In the genomic region with DNA sequence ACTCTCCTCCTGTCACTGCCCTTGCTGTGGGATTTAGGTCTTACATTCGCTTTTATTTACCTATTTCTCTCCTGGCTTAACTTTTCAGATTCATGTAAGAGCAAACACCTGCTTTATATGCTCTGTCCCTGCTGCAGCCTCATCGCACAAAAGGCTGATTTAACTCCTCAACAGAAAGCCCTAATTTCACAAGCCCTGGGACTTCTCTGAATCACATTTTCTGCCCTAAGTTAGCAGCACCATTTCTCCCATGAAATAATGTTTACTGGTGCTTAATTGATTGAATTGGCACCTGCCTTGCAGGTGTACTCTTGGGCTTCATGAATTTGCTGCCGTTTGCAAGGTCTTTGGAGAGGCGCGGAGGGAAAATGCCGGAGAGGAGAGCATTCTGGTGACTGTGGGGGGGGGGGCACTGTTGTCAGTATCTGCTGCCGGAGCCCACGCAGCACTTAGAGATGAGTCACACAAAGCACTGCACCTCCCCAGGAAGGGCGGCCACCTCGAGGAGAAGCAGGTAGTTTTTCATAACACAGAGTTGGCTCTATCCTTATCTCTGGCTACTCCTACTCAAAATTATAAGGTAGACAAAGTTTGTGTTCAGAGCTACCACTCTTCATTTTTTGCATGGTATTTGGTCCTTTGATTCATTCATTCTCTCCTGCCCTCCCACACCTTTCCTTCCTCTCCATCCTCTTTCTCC, we compare ENCODE assay signal across 10 cellular contexts.
DNase-seq lines count a peak whose midpoint lies in the region; ATAC-seq and TF ChIP-seq lines count a peak whose summit lies in the region.
"Had no signal": no experiment of that assay in that cellular context is flagged by ENCODE, and none has a peak within 500 bp of the region (broad histone marks: within the 10 kb centered on the region; RNA-seq: fewer than 3 reads in every experiment).

No MANE protein-coding gene starts in this region.

- no peak overlapping the region for H3K14ac ChIP-seq in mesenchymal stem cell (ENCODE audit: low read length in 2 of 2)

- H3K4me1 ChIP-seq in mesenchymal stem cell (ENCODE audit: control insufficient read depth, insufficient read depth, low read depth, low read length) = peaks cover 12% of the 10 kb centered on the region

- H2BK5ac ChIP-seq in mesenchymal stem cell (ENCODE audit: low read depth, low read length, poor library complexity, severe bottlenecking) = no peak overlapping the region

- H3K4me2 ChIP-seq in mesenchymal stem cell (ENCODE audit: low read length, poor library complexity, severe bottlenecking) = peak overlapping the region; percentile 3

- ATAC-seq in HG03378 (IDR thresholded peaks at IDR 0.05; ENCODE audit: unreplicated experiment) = no peak
- ATAC-seq in GM19452 (IDR thresholded peaks at IDR 0.05; ENCODE audit: unreplicated experiment) = no peak

- 35% methylated on average over 10 of the region's 10 CpGs for WGBS in mesenchymal stem cell

- no peak overlapping the region for H2BK120ac ChIP-seq in mesenchymal stem cell (ENCODE audit: low read depth, low read length)

- TF ChIP-seq CTCF in VCaP (conservative IDR thresholded peaks at IDR 0.05) (no peak), GM10266 (IDR thresholded peaks at IDR 0.05; ENCODE audit: control insufficient read depth, insufficient read depth, low read depth, missing control alignments) (no peak)

- H4K91ac ChIP-seq in mesenchymal stem cell (ENCODE audit: low read length) = no peak overlapping the region

- peak overlapping the region; percentile 86 for H3K9ac ChIP-seq in mesenchymal stem cell (ENCODE audit: low read length)

- H3K27ac ChIP-seq in VCaP = peak overlapping the region; percentile 57
- H3K27ac ChIP-seq in mesenchymal stem cell (ENCODE audit: low read length, poor library complexity, severe bottlenecking) = no peak overlapping the region

- H3K4me3 ChIP-seq in mesenchymal stem cell (ENCODE audit: insufficient read depth in 1 of 2, low read depth in 1 of 2, low read length in 2 of 2) = peak overlapping the region in 1 of 2 experiments; percentile 61
- H3K4me3 ChIP-seq: SJSA1 had no signal

- H3K23ac ChIP-seq in mesenchymal stem cell (ENCODE audit: low read length in 2 of 2) = no peak overlapping the region

- H2AFZ ChIP-seq in mesenchymal stem cell (ENCODE audit: low read depth, low read length) = no peak overlapping the region

- no peak overlapping the region for H4K8ac ChIP-seq in mesenchymal stem cell (ENCODE audit: low read length)

- H3K4ac ChIP-seq in mesenchymal stem cell (ENCODE audit: low read depth in 1 of 2, low read length in 2 of 2) = no peak overlapping the region

- no peaks in the 10 kb centered on the region for H3K27me3 ChIP-seq in mesenchymal stem cell (ENCODE audit: control insufficient read depth in 1 of 2, insufficient read depth in 1 of 2, low read length in 2 of 2)
- H3K27me3 ChIP-seq: SJSA1 had no signal

- no peak overlapping the region for H2AK5ac ChIP-seq in mesenchymal stem cell (ENCODE audit: low read length, severe bottlenecking)

- DNase-seq in ACHN (peak; percentile 23), M059J (ENCODE audit: low read depth) (peak; percentile 43), mesenchymal stem cell (peak; percentile 28), DMS114 treated with DMSO at 0.1 percent for 48 hours (lab: John Stamatoyannopoulos, UW; ENCODE audit: unreplicated experiment) (no peak), GM10266 (ENCODE audit: extremely low spot score) (no peak)
- DNase-seq: activated naive CD4-positive, alpha-beta T cell treated with Interleukin-2 at 50 U/mL for 16 hours had no signal

- H2BK15ac ChIP-seq in mesenchymal stem cell (ENCODE audit: low read depth, poor library complexity, severe bottlenecking) = no peak overlapping the region

- no peak overlapping the region for H2BK12ac ChIP-seq in mesenchymal stem cell (ENCODE audit: low read length in 2 of 2)

- in situ Hi-C loops in ACHN (cut with HindIII; ENCODE audit: low pct_ligation_motif_present, low pct_unique_long_range_greater_than_20kb, low sequenced_read_pairs) = no loop called here

- H3K79me1 ChIP-seq in mesenchymal stem cell (replicated peaks; ENCODE audit: low read length, poor library complexity, severe bottlenecking) = no peaks in the 10 kb centered on the region

- no peaks in the 10 kb centered on the region for H3K9me3 ChIP-seq in mesenchymal stem cell (ENCODE audit: control insufficient read depth, low read length)
- H3K9me3 ChIP-seq: SJSA1 had no signal

- no peak overlapping the region for H3K18ac ChIP-seq in mesenchymal stem cell (ENCODE audit: low read depth in 1 of 2, low read length in 2 of 2)

- H3K36me3 ChIP-seq in mesenchymal stem cell (ENCODE audit: control insufficient read depth in 1 of 2, insufficient read depth in 2 of 2, low read depth in 1 of 2, low read length in 2 of 2) = no peaks in the 10 kb centered on the region
- H3K36me3 ChIP-seq: SJSA1 had no signal

Comparison
In these comparisons a context has a peak if more than half of its experiments do, and no peak if none do; other contexts are left out.
1. DNase-seq: peak in ACHN (single experiment), M059J (single experiment) and mesenchymal stem cell (single experiment); none in DMS114 treated with DMSO at 0.1 percent for 48 hours (single experiment) and GM10266 (single experiment).